In genomic region chr4:40253906-40254305, GRCh38 we compare ENCODE assay signal across 18 cellular contexts. TPM values are rescaled to one million over a fixed set of nuclear protein-coding genes. Genes with fewer than 3 reads are reported as not detected.
DNase-seq lines count a peak whose midpoint lies in the region; ATAC-seq, FAIRE-seq and TF ChIP-seq lines count a peak whose summit lies in the region.
"Had no signal": no experiment of that assay in that cellular context is flagged by ENCODE, and none has a peak within 500 bp of the region (broad histone marks: within the 10 kb centered on the region; RNA-seq: fewer than 3 reads in every experiment).

No MANE protein-coding gene starts in this region.

- peaks cover 61% of the 10 kb centered on the region for H3K4me1 Mint-ChIP-seq in T-helper 1 cell treated with Interleukin-12 subunit alpha and Interleukin-12 subunit beta and Interleukin-4 antibody, amounts not matched to agents 30 μg/mL and 1 μg/mL, for 36 hours (ENCODE audit: low read depth)

- no peak overlapping the region for H2AFZ ChIP-seq in keratinocyte (ENCODE audit: control insufficient read depth, low read length)

- no peaks in the 10 kb centered on the region for H4K20me1 ChIP-seq in keratinocyte (ENCODE audit: control insufficient read depth, extremely low read depth, insufficient read depth, low read length)

- FAIRE-seq in keratinocyte (lab: Jason Lieb, UNC) = peak; percentile 43
- FAIRE-seq: G401.6 had no signal

- dilution Hi-C loops in keratinocyte (cut with MboI; ENCODE audit: extremely low pct_ligation_motif_present, low sequenced_read_pairs) = no loop called here

- TF ChIP-seq POLR2A in vagina (IDR thresholded peaks at IDR 0.05) = no peak

- H3K27me3 ChIP-seq in keratinocyte (ENCODE audit: control insufficient read depth, extremely low read depth, insufficient read depth, low read length) (no peaks in the 10 kb centered on the region), vagina (no peaks in the 10 kb centered on the region)
- H3K27me3 ChIP-seq: SJSA1 had no signal

- H3K9me1 ChIP-seq in keratinocyte (ENCODE audit: control insufficient read depth, extremely low read depth, insufficient read depth, low read length) = no peaks in the 10 kb centered on the region

- peak overlapping the region; percentile 95 for H3K27ac ChIP-seq in keratinocyte (ENCODE audit: control insufficient read depth, insufficient read depth, low read length)
- no peak overlapping the region for H3K27ac ChIP-seq in vagina
- H3K27ac ChIP-seq: left ventricle myocardium inferior, SJSA1, WERI-Rb-1 had no signal

- intact Hi-C loops in vagina (cut with DNase I) = no loop called here

- H3K36me3 ChIP-seq in keratinocyte (ENCODE audit: control insufficient read depth in 2 of 2, extremely low read depth in 1 of 2, insufficient read depth in 2 of 2, low read length in 2 of 2) (no peaks in the 10 kb centered on the region), vagina (no peaks in the 10 kb centered on the region)
- H3K36me3 ChIP-seq: left ventricle myocardium inferior, SJSA1, WERI-Rb-1 had no signal

- H3K4me3 ChIP-seq in keratinocyte (ENCODE audit: control insufficient read depth in 2 of 3, extremely low read depth in 1 of 3, insufficient read depth in 2 of 3, low read depth in 1 of 3, low read length in 3 of 3) (no peak overlapping the region), vagina (no peak overlapping the region)
- H3K4me3 ChIP-seq: left ventricle myocardium inferior, SJSA1 had no signal

- no peak overlapping the region for H3K4me2 ChIP-seq in keratinocyte (ENCODE audit: control insufficient read depth, extremely low read depth, insufficient read depth, low read depth, low read length)

- no peaks in the 10 kb centered on the region for H3K9me3 ChIP-seq in keratinocyte (ENCODE audit: control insufficient read depth, low read depth, low read length)
- H3K9me3 ChIP-seq in vagina = no peaks in the 10 kb centered on the region
- H3K9me3 ChIP-seq: SJSA1 had no signal

- H3K27me3 Mint-ChIP-seq in T-helper 1 cell treated with Interleukin-12 subunit alpha and Interleukin-12 subunit beta and Interleukin-4 antibody, amounts not matched to agents 30 μg/mL and 1 μg/mL, for 36 hours (ENCODE audit: low read depth) = no peaks in the 10 kb centered on the region

- TF ChIP-seq CTCF in keratinocyte (optimal IDR thresholded peaks at IDR 0.05 in 1 of 3, IDR thresholded peaks at IDR 0.05 in 1 of 3, conservative IDR thresholded peaks at IDR 0.05 in 1 of 3; ENCODE audit: extremely low read depth in 1 of 3, insufficient read depth in 2 of 3, low read length in 3 of 3) = no peak
- TF ChIP-seq CTCF in vagina (IDR thresholded peaks at IDR 0.05) = no peak
- TF ChIP-seq CTCF in GM13977 (IDR thresholded peaks at IDR 0.05; ENCODE audit: extremely low read depth, insufficient read depth, missing control alignments) = no peak

- peak overlapping the region; percentile 5 for H3K4me3 Mint-ChIP-seq in T-helper 1 cell treated with Interleukin-12 subunit alpha and Interleukin-12 subunit beta and Interleukin-4 antibody, amounts not matched to agents 30 μg/mL and 1 μg/mL, for 36 hours

- in situ Hi-C loops in GM13977 (cut with MboI; ENCODE audit: low pct_unique_long_range_greater_than_20kb, low sequenced_read_pairs, unreplicated experiment) = no loop called here

- H3K4me1 ChIP-seq in keratinocyte (ENCODE audit: control insufficient read depth, extremely low read depth, insufficient read depth, low read length) (peaks cover 51% of the 10 kb centered on the region), vagina (peaks cover 23% of the 10 kb centered on the region)
- H3K4me1 ChIP-seq: left ventricle myocardium inferior had no signal

- H3K9ac ChIP-seq in keratinocyte (ENCODE audit: control insufficient read depth, extremely low read depth, insufficient read depth, low read length) = no peak overlapping the region

- no peak for ATAC-seq in activated naive CD4-positive, alpha-beta T cell treated with anti-CD3 and anti-CD28 coated beads, Interleukin-2, amount 50 U/mL, for 72 hours

- H3K9me3 Mint-ChIP-seq in T-helper 1 cell treated with Interleukin-12 subunit alpha and Interleukin-12 subunit beta and Interleukin-4 antibody, amounts not matched to agents 30 μg/mL and 1 μg/mL, for 36 hours = peaks cover 3% of the 10 kb centered on the region
- H3K9me3 Mint-ChIP-seq in activated naive CD4-positive, alpha-beta T cell treated with anti-CD3 and anti-CD28 coated beads, Interleukin-2, amount 50 U/mL, for 72 hours = peaks cover 0 to 4% of the 10 kb centered on the region in 2 donors

- no peak for DNase-seq in T-helper 1 cell
- peak; percentile 3 for DNase-seq in HCEC 1CT
- DNase-seq in activated naive CD4-positive, alpha-beta T cell treated with anti-CD3 and anti-CD28 coated beads, Interleukin-2, amount 50 U/mL, for 72 hours (ENCODE audit: low spot score in 2 of 2) = no peak
- no peak for DNase-seq in keratinocyte (ENCODE audit: low read depth, low spot score)
- DNase-seq in NCI-H1436 treated with DMSO at 0.1 percent for 48 hours (lab: John Stamatoyannopoulos, UW) = no peak
- DNase-seq in vagina (ENCODE audit: extremely low spot score in 2 of 2) = no peak
- no peak for DNase-seq in GM13977 (ENCODE audit: low spot score)
- DNase-seq: 8988T, KBM-7, left ventricle myocardium inferior, NCI-H1417 treated with DMSO at 0.1 percent for 48 hours, substantia nigra, WERI-Rb-1 had no signal

- H3K79me2 ChIP-seq in keratinocyte (ENCODE audit: control insufficient read depth, insufficient read depth, low read length) = no peaks in the 10 kb centered on the region

- H3K36me3 Mint-ChIP-seq in T-helper 1 cell treated with Interleukin-12 subunit alpha and Interleukin-12 subunit beta and Interleukin-4 antibody, amounts not matched to agents 30 μg/mL and 1 μg/mL, for 36 hours (ENCODE audit: low read depth) = peaks cover 13% of the 10 kb centered on the region
- H3K36me3 Mint-ChIP-seq in activated naive CD4-positive, alpha-beta T cell treated with anti-CD3 and anti-CD28 coated beads, Interleukin-2, amount 50 U/mL, for 72 hours = peaks cover 0 to 12% of the 10 kb centered on the region in 2 donors

- peak overlapping the region; percentile 91 for H3K27ac Mint-ChIP-seq in T-helper 1 cell treated with Interleukin-12 subunit alpha and Interleukin-12 subunit beta and Interleukin-4 antibody, amounts not matched to agents 30 μg/mL and 1 μg/mL, for 36 hours
- H3K27ac Mint-ChIP-seq in activated naive CD4-positive, alpha-beta T cell treated with anti-CD3 and anti-CD28 coated beads, Interleukin-2, amount 50 U/mL, for 72 hours = peak overlapping the region; percentile 74 to 94

RNA-seq across cellular contexts. Expression of gene RHOH, which starts 57.1 kb away (rescaled TPM):
- total RNA-seq in activated naive CD4-positive, alpha-beta T cell treated with anti-CD3 and anti-CD28 coated beads, Interleukin-2, amount 50 U/mL, for 72 hours = 10 to 100 TPM; 81.2 to 82.9 TPM
- 0.04 to 0.15 TPM in 2 of 3 replicates, not detected in the other for polyA plus RNA-seq in keratinocyte
- polyA plus RNA-seq in keratinocyte (2011; ENCODE audit: low read depth) = not detected
- not detected in 2 replicates for polyA plus RNA-seq in keratinocyte (2011; cell fraction: cytosol; rRNA removed)
- 0.16 and 0.17 TPM in 2 replicates for polyA plus RNA-seq in keratinocyte (2011; cell fraction: nucleus; rRNA removed)
- not detected in 2 replicates for polyA plus RNA-seq in keratinocyte (2012; ENCODE audit: low replicate concordance)
- not detected in 3 replicates for polyA minus RNA-seq in keratinocyte
- not detected for polyA minus RNA-seq in keratinocyte (2011; cell fraction: cytosol; rRNA and poly(A)+ RNA removed)
- 0.62 TPM in 1 of 2 replicates, not detected in the other for polyA minus RNA-seq in keratinocyte (2011; cell fraction: nucleus; rRNA and poly(A)+ RNA removed)
- total RNA-seq in vagina = 2.9 TPM
- total RNA-seq: myocyte, pulmonary artery endothelial cell, SJSA1 had no signal

Comparison
In these comparisons a context has a peak if more than half of its experiments do, and no peak if none do; other contexts are left out.
1. RNA of gene RHOH, which starts 57.1 kb away (total RNA-seq): 81.2 to 82.9 TPM in activated naive CD4-positive, alpha-beta T cell treated with anti-CD3 and anti-CD28 coated beads, Interleukin-2, amount 50 U/mL, for 72 hours; 2.9 TPM in vagina (single experiment); every median in the first group is over 10 times any median in the second.